13 cellular contexts compared by ENCODE assay signal in the genomic region with DNA sequence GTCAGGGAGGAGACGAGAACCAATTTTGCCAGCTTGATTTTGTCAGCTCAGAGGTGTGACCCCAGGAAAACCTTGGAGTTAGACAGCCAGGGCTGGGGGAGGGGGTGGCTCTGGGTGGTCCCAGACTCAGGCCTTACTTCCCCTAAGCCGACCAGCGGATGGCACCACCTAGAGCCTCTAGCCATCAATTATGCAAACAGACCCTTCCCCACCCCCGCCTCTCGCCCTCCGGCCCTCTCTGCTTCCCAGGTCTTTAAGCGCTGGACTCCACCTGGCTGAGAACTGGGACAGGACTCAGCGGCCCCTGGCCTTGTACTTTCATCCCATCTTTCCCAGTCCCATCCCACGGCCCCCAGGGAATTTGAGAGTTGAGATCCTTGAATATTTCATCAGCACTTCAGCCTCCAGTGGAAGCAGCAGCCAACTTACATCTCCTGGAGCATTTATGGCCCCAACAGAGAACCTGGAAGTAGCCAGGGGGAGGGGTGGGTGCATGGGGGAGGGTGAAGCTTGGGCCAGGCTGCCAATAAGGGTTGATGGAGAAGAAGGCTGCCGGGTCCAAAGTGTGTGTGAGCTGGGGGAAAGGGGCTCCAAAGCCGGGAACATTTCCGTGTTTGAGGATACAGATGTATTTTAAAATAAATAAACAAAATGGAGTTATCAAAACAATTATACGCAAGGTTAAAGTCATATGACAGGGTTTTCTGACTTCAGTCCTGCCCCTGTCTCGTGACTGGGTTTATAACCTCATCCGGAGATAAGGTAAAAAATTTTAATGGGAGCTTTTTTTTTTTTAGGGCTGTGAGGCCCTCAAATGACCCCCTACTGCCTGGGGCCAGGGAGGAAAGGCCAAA. TPM values are rescaled to one million over a fixed set of nuclear protein-coding genes. Genes with fewer than 3 reads are reported as not detected.
DNase-seq lines count a peak whose midpoint lies in the region; ATAC-seq, FAIRE-seq and TF ChIP-seq lines count a peak whose summit lies in the region.
"Had no signal": no experiment of that assay in that cellular context is flagged by ENCODE, and none has a peak within 500 bp of the region (broad histone marks: within the 10 kb centered on the region; RNA-seq: fewer than 3 reads in every experiment).

No MANE protein-coding gene starts in this region.

- TF ChIP-seq CTCF in natural killer cell (IDR thresholded peaks at IDR 0.05) = no peak
- TF ChIP-seq CTCF in CD14-positive monocyte (IDR thresholded peaks at IDR 0.05) = no peak

- H3K9me3 Mint-ChIP-seq in natural killer cell (no peaks in the 10 kb centered on the region), CD14-positive monocyte (peaks cover 0 to 2% (median 0%) of the 10 kb centered on the region in 7 donors)
- H3K9me3 Mint-ChIP-seq in activated T-cell treated with anti-CD3 and anti-CD28 coated beads, Interleukin-2, amount 50 U/mL, for 72 hours = no peaks in the 10 kb centered on the region
- H3K9me3 Mint-ChIP-seq: activated naive CD4-positive, alpha-beta T cell treated with anti-CD3 and anti-CD28 coated beads, Interleukin-2, amount 50 U/mL, for 24 hours; naive thymus-derived CD4-positive, alpha-beta T cell had no signal

- H3K9me3 ChIP-seq in HUES48 (ENCODE audit: control insufficient read depth, insufficient read depth, low read length) = no peaks in the 10 kb centered on the region
- no peaks in the 10 kb centered on the region for H3K9me3 ChIP-seq in small intestine (ENCODE audit: control insufficient read depth, low read depth)

- H3K36me3 ChIP-seq in HUES48 (ENCODE audit: control insufficient read depth, insufficient read depth, low read length) = no peaks in the 10 kb centered on the region
- H3K36me3 ChIP-seq in small intestine (ENCODE audit: control insufficient read depth in 2 of 2, insufficient read depth in 2 of 2, low read length in 2 of 2) = no peaks in the 10 kb centered on the region

- H3K27ac Mint-ChIP-seq in natural killer cell (no peak overlapping the region), CD14-positive monocyte (no peak overlapping the region)
- H3K27ac Mint-ChIP-seq in activated T-cell treated with anti-CD3 and anti-CD28 coated beads, Interleukin-2, amount 50 U/mL, for 72 hours = no peak overlapping the region
- H3K27ac Mint-ChIP-seq: activated naive CD4-positive, alpha-beta T cell treated with anti-CD3 and anti-CD28 coated beads, Interleukin-2, amount 50 U/mL, for 24 hours; naive thymus-derived CD4-positive, alpha-beta T cell had no signal

- DNase-seq in dermis blood vessel endothelial cell = peak; percentile 56
- DNase-seq in left colon = peak; percentile 51 to 68
- peak; percentile 65 for DNase-seq in small intestine
- no peak for DNase-seq in natural killer cell
- DNase-seq in activated T-cell treated with anti-CD3 and anti-CD28 coated beads, Interleukin-2, amount 50 U/mL, for 72 hours = no peak
- DNase-seq in CD14-positive monocyte (ENCODE audit: low spot score) = no peak
- DNase-seq: activated CD4-positive, CD25-positive, alpha-beta regulatory T cell treated with anti-CD3 and anti-CD28 coated beads, Interleukin-2, amount 50 U/mL, for 72 hours; naive thymus-derived CD4-positive, alpha-beta T cell; NCI-H1417 treated with DMSO at 0.1 percent for 48 hours; RPMI8226 had no signal

- H3K9ac ChIP-seq in HUES48 (ENCODE audit: low read depth, low read length) = no peak overlapping the region

- FAIRE-seq in small intestine (lab: Jason Lieb, UNC) = no peak

- H3K4me3 Mint-ChIP-seq in natural killer cell = no peak overlapping the region
- no peak overlapping the region for H3K4me3 Mint-ChIP-seq in activated T-cell treated with anti-CD3 and anti-CD28 coated beads, Interleukin-2, amount 50 U/mL, for 72 hours
- H3K4me3 Mint-ChIP-seq in CD14-positive monocyte = no peak overlapping the region
- H3K4me3 Mint-ChIP-seq: activated naive CD4-positive, alpha-beta T cell treated with anti-CD3 and anti-CD28 coated beads, Interleukin-2, amount 50 U/mL, for 24 hours; naive thymus-derived CD4-positive, alpha-beta T cell had no signal

- H3K27me3 ChIP-seq in HUES48 (ENCODE audit: control insufficient read depth, insufficient read depth, low read length) (peaks cover 17% of the 10 kb centered on the region), small intestine (ENCODE audit: control insufficient read depth in 2 of 2, insufficient read depth in 2 of 2, low read length in 2 of 2) (no peaks in the 10 kb centered on the region)

- intact Hi-C loops in left colon (cut with DNase I, micrococcal nuclease) = no loop called here
- intact Hi-C loops in natural killer cell (cut with micrococcal nuclease) = no loop called here
- intact Hi-C loops in CD14-positive monocyte (cut with micrococcal nuclease) = no loop called here

- ATAC-seq in left colon (peak; percentile 49), GM19397 (IDR thresholded peaks at IDR 0.05; ENCODE audit: unreplicated experiment) (no peak), natural killer cell (no peak)
- no peak for ATAC-seq in activated T-cell treated with anti-CD3 and anti-CD28 coated beads, Interleukin-2, amount 50 U/mL, for 72 hours (replicated peaks in 1 of 2)
- ATAC-seq: naive thymus-derived CD4-positive, alpha-beta T cell had no signal

- WGBS in small intestine, 3 donors = 25 to 47% (median 30%) methylated on average over 15 of the region's 15 CpGs

- peak overlapping the region; percentile 80 for H3K27ac ChIP-seq in HUES48 (ENCODE audit: low read depth, low read length)
- H3K27ac ChIP-seq in small intestine (ENCODE audit: low read depth in 1 of 2, low read length in 1 of 2) = peak overlapping the region; percentile 81 to 93

- H3K27me3 Mint-ChIP-seq in natural killer cell (ENCODE audit: low read depth in 2 of 2) (no peaks in the 10 kb centered on the region), CD14-positive monocyte (ENCODE audit: low read depth in 3 of 3) (peaks cover 2 to 6% (median 5%) of the 10 kb centered on the region in 3 donors)
- peaks cover 3% of the 10 kb centered on the region for H3K27me3 Mint-ChIP-seq in activated T-cell treated with anti-CD3 and anti-CD28 coated beads, Interleukin-2, amount 50 U/mL, for 72 hours (ENCODE audit: low read depth)
- H3K27me3 Mint-ChIP-seq: activated naive CD4-positive, alpha-beta T cell treated with anti-CD3 and anti-CD28 coated beads, Interleukin-2, amount 50 U/mL, for 24 hours had no signal

- H3K4me1 Mint-ChIP-seq in natural killer cell (no peaks in the 10 kb centered on the region), CD14-positive monocyte (peaks cover 26% of the 10 kb centered on the region)
- peaks cover 4% of the 10 kb centered on the region for H3K4me1 Mint-ChIP-seq in activated T-cell treated with anti-CD3 and anti-CD28 coated beads, Interleukin-2, amount 50 U/mL, for 72 hours (ENCODE audit: low read depth)

- H3K4me1 ChIP-seq in HUES48 (ENCODE audit: control insufficient read depth, insufficient read depth, low read length) = peaks cover 19% of the 10 kb centered on the region
- H3K4me1 ChIP-seq in small intestine (ENCODE audit: control insufficient read depth in 2 of 2, insufficient read depth in 1 of 2, low read depth in 1 of 2, low read length in 1 of 2) = peaks cover 5 to 6% of the 10 kb centered on the region in 2 donors

- H3K36me3 Mint-ChIP-seq in natural killer cell (no peaks in the 10 kb centered on the region), CD14-positive monocyte (no peaks in the 10 kb centered on the region)
- no peaks in the 10 kb centered on the region for H3K36me3 Mint-ChIP-seq in activated T-cell treated with anti-CD3 and anti-CD28 coated beads, Interleukin-2, amount 50 U/mL, for 72 hours (ENCODE audit: insufficient read depth in 2 of 2)
- H3K36me3 Mint-ChIP-seq: activated naive CD4-positive, alpha-beta T cell treated with anti-CD3 and anti-CD28 coated beads, Interleukin-2, amount 50 U/mL, for 24 hours; naive thymus-derived CD4-positive, alpha-beta T cell had no signal

- H3K4me3 ChIP-seq in HUES48 (ENCODE audit: low read depth, low read length) (peak overlapping the region; percentile 41), small intestine (ENCODE audit: low read depth in 1 of 2, low read length in 2 of 2) (no peak overlapping the region)

RNA-seq across cellular contexts. Expression of a gene that starts 7.5 kb away (rescaled TPM):
- total RNA-seq in dermis blood vessel endothelial cell (416 and 862 TPM in 2 replicates), left colon (100 to 1,000 TPM; 343 to 345 TPM), natural killer cell (10 to 100 TPM in 1 of 3 donors, 1 to 10 TPM in 2; 1.8 to 12.1 (median 2.0) TPM)
- polyA plus RNA-seq in small intestine (100 to 1,000 TPM; 122 to 316 (median 302) TPM), CD14-positive monocyte (10 to 100 TPM; 14.0 to 15.4 TPM)
- total RNA-seq in activated T-cell treated with anti-CD3 and anti-CD28 coated beads, Interleukin-2, amount 50 U/mL, for 72 hours = under 1 TPM; 0.86 to 0.99 TPM

RNA-seq across cellular contexts. Expression of a gene that starts 17.8 kb away (rescaled TPM):
- total RNA-seq in dermis blood vessel endothelial cell = 65.4 and 79.3 TPM in 2 replicates
- total RNA-seq in left colon = 10 to 100 TPM; 10.7 to 15.3 TPM
- polyA plus RNA-seq in small intestine = 10 to 100 TPM in 1 of 3 donors, 1 to 10 TPM in 2; 6.5 to 12.7 (median 9.7) TPM
- total RNA-seq in natural killer cell = 1 to 10 TPM; 6.9 to 8.9 (median 7.5) TPM
- total RNA-seq in activated T-cell treated with anti-CD3 and anti-CD28 coated beads, Interleukin-2, amount 50 U/mL, for 72 hours = 1 to 10 TPM; 3.4 to 3.8 TPM
- polyA plus RNA-seq in CD14-positive monocyte = under 1 TPM; 0.16 to 0.46 TPM

RNA-seq across cellular contexts. Expression of a gene that starts 18.8 kb away (rescaled TPM):
- 186 and 244 TPM in 2 replicates for total RNA-seq in dermis blood vessel endothelial cell
- total RNA-seq in left colon = 10 to 100 TPM in 1 of 2 donors, 1 to 10 TPM in 1; 4.2 to 10.8 TPM
- 10 to 100 TPM in 1 of 3 donors, 1 to 10 TPM in 1, under 1 TPM in 1; 0.67 to 13.9 (median 3.5) TPM for polyA plus RNA-seq in small intestine
- total RNA-seq in natural killer cell = 1 to 10 TPM; 5.6 to 8.8 (median 6.0) TPM
- total RNA-seq in activated T-cell treated with anti-CD3 and anti-CD28 coated beads, Interleukin-2, amount 50 U/mL, for 72 hours = 1 to 10 TPM; 3.2 TPM
- not detected for polyA plus RNA-seq in CD14-positive monocyte
- polyA plus RNA-seq: naive thymus-derived CD4-positive, alpha-beta T cell had no signal

RNA-seq across cellular contexts. Expression of a gene that starts 42.1 kb away (rescaled TPM):
- total RNA-seq in dermis blood vessel endothelial cell = 53.0 and 102 TPM in 2 replicates
- 10 to 100 TPM; 16.0 to 18.8 TPM for total RNA-seq in left colon
- polyA plus RNA-seq in small intestine = 10 to 100 TPM; 10.5 to 36.0 (median 21.3) TPM
- total RNA-seq in natural killer cell = 1 to 10 TPM; 9.1 to 10.0 (median 9.8) TPM
- total RNA-seq in activated T-cell treated with anti-CD3 and anti-CD28 coated beads, Interleukin-2, amount 50 U/mL, for 72 hours = 10 to 100 TPM; 34.9 to 49.5 TPM
- 10 to 100 TPM; 13.5 to 14.2 TPM for polyA plus RNA-seq in CD14-positive monocyte

RNA-seq across cellular contexts. Expression of a gene that starts 43.6 kb away (rescaled TPM):
- total RNA-seq in dermis blood vessel endothelial cell (0.05 TPM in 1 of 2 replicates, not detected in the other), left colon (not detected), natural killer cell (not detected)
- polyA plus RNA-seq in small intestine (under 1 TPM in 1 of 3 donors, not detected in 2; 0.15 TPM), CD14-positive monocyte (not detected)
- under 1 TPM in 1 of 2 donors, not detected in 1; 0.36 TPM for total RNA-seq in activated T-cell treated with anti-CD3 and anti-CD28 coated beads, Interleukin-2, amount 50 U/mL, for 72 hours
- total RNA-seq: naive thymus-derived CD4-positive, alpha-beta T cell had no signal
- polyA plus RNA-seq: naive thymus-derived CD4-positive, alpha-beta T cell had no signal

Comparison
In these comparisons a context has a peak if more than half of its experiments do, and no peak if none do; other contexts are left out.
1. DNase-seq: peak in dermis blood vessel endothelial cell (single experiment), left colon (2 of 2) and small intestine (single experiment); none in natural killer cell (single experiment), activated T-cell treated with anti-CD3 and anti-CD28 coated beads, Interleukin-2, amount 50 U/mL, for 72 hours (0 of 2) and CD14-positive monocyte (single experiment).
2. RNA of a gene that starts 7.5 kb away (total RNA-seq): 416 to 862 TPM in dermis blood vessel endothelial cell and 343 to 345 TPM in left colon; 1.8 to 12.1 TPM in natural killer cell and 0.86 to 0.99 TPM in activated T-cell treated with anti-CD3 and anti-CD28 coated beads, Interleukin-2, amount 50 U/mL, for 72 hours; every median in the first group is over 10 times any median in the second.
3. RNA of a gene that starts 18.8 kb away (total RNA-seq): 186 to 244 TPM in dermis blood vessel endothelial cell; 4.2 to 10.8 TPM in left colon, 5.6 to 8.8 TPM in natural killer cell and 3.2 TPM in activated T-cell treated with anti-CD3 and anti-CD28 coated beads, Interleukin-2, amount 50 U/mL, for 72 hours; every median in the first group is over 10 times any median in the second.